8 cellular contexts compared by ENCODE assay signal in genomic region chr6:93423542-93423941, GRCh38. TPM values are rescaled to one million over a fixed set of nuclear protein-coding genes. Genes with fewer than 3 reads are reported as not detected.
DNase-seq lines count a peak whose midpoint lies in the region; ATAC-seq and TF ChIP-seq lines count a peak whose summit lies in the region.

No MANE protein-coding gene starts in this region.

- H3K27me3 ChIP-seq in parathyroid adenoma (ENCODE audit: control insufficient read depth, insufficient read depth, low read length) = no peaks in the 10 kb centered on the region

- H3K27me3 Mint-ChIP-seq in chondrocyte (ENCODE audit: low read depth) = no peaks in the 10 kb centered on the region
- peaks cover 29% of the 10 kb centered on the region for H3K27me3 Mint-ChIP-seq in activated T-helper 17 cell treated with anti-CD3 and anti-CD28 coated beads, Interleukin-2, amount 50 U/mL, for 72 hours

- peaks cover 7% of the 10 kb centered on the region for H3K9me3 Mint-ChIP-seq in chondrocyte (ENCODE audit: low read depth)
- peaks cover 3% of the 10 kb centered on the region for H3K9me3 Mint-ChIP-seq in activated T-helper 17 cell treated with anti-CD3 and anti-CD28 coated beads, Interleukin-2, amount 50 U/mL, for 72 hours

- TF ChIP-seq CTCF in chondrocyte (IDR thresholded peaks at IDR 0.05) = peak; percentile 84
- peak; percentile 78 for TF ChIP-seq CTCF in parathyroid adenoma (IDR thresholded peaks at IDR 0.05)

- no peak overlapping the region for H3K27ac ChIP-seq in parathyroid adenoma

- DNase-seq in EL (peak; percentile 8), NCI-H526 (lab: John Stamatoyannopoulos, UW) (peak; percentile 83 to 85), chondrocyte (ENCODE audit: low spot score) (no peak), cerebellum (ENCODE audit: low spot score) (no peak), COLO829 (ENCODE audit: low spot score) (no peak)

- ATAC-seq in HG02938 (IDR thresholded peaks at IDR 0.05; ENCODE audit: unreplicated experiment) = peak; percentile 31
- no peak for ATAC-seq in activated T-helper 17 cell treated with anti-CD3 and anti-CD28 coated beads, Interleukin-2, amount 50 U/mL, for 72 hours (replicated peaks)

- no peaks in the 10 kb centered on the region for H3K36me3 ChIP-seq in parathyroid adenoma (ENCODE audit: control insufficient read depth, insufficient read depth, low read length)

- no peak overlapping the region for H2AFZ ChIP-seq in parathyroid adenoma

- no peak overlapping the region for H3K4me2 ChIP-seq in parathyroid adenoma (ENCODE audit: low read length)

- H3K9ac ChIP-seq in parathyroid adenoma = no peak overlapping the region

- H3K4me1 Mint-ChIP-seq in chondrocyte (ENCODE audit: low read depth) = peaks cover 25% of the 10 kb centered on the region
- H3K4me1 Mint-ChIP-seq in activated T-helper 17 cell treated with anti-CD3 and anti-CD28 coated beads, Interleukin-2, amount 50 U/mL, for 72 hours = no peaks in the 10 kb centered on the region

- H3K4me3 Mint-ChIP-seq in chondrocyte (ENCODE audit: unreplicated experiment) = no peak overlapping the region
- H3K4me3 Mint-ChIP-seq in activated T-helper 17 cell treated with anti-CD3 and anti-CD28 coated beads, Interleukin-2, amount 50 U/mL, for 72 hours = no peak overlapping the region

- no peak overlapping the region for H3K4me3 ChIP-seq in parathyroid adenoma (ENCODE audit: low read depth, low read length)

- H3K27ac Mint-ChIP-seq in chondrocyte (ENCODE audit: unreplicated experiment) = peak overlapping the region; percentile 50
- no peak overlapping the region for H3K27ac Mint-ChIP-seq in activated T-helper 17 cell treated with anti-CD3 and anti-CD28 coated beads, Interleukin-2, amount 50 U/mL, for 72 hours

- H3K4me1 ChIP-seq in parathyroid adenoma = peaks cover 8% of the 10 kb centered on the region

- H3K36me3 Mint-ChIP-seq in chondrocyte (ENCODE audit: low read depth) = no peaks in the 10 kb centered on the region
- no peaks in the 10 kb centered on the region for H3K36me3 Mint-ChIP-seq in activated T-helper 17 cell treated with anti-CD3 and anti-CD28 coated beads, Interleukin-2, amount 50 U/mL, for 72 hours (ENCODE audit: low read depth)

- peaks cover 29% of the 10 kb centered on the region for H3K79me2 ChIP-seq in parathyroid adenoma

- H3K9me3 ChIP-seq in parathyroid adenoma (ENCODE audit: control insufficient read depth, low read length) = no peaks in the 10 kb centered on the region

RNA-seq across cellular contexts. Expression of gene EPHA7, which starts 4.2 kb away (rescaled TPM):
- total RNA-seq in chondrocyte (55.4 to 83.5 TPM (median 55.4 TPM) in 3 replicates), cerebellum (167 TPM)
- total RNA-seq in activated T-helper 17 cell treated with anti-CD3 and anti-CD28 coated beads, Interleukin-2, amount 50 U/mL, for 72 hours = not detected

Comparison
In these comparisons a context has a peak if more than half of its experiments do, and no peak if none do; other contexts are left out.
1. DNase-seq: peak in EL (single experiment) and NCI-H526 (2 of 2); none in chondrocyte (single experiment), cerebellum (single experiment) and COLO829 (single experiment).
2. RNA of gene EPHA7, which starts 4.2 kb away (total RNA-seq): 167 TPM in cerebellum (single experiment) and 55.4 to 83.5 TPM in chondrocyte; not detected in activated T-helper 17 cell treated with anti-CD3 and anti-CD28 coated beads, Interleukin-2, amount 50 U/mL, for 72 hours; every median in the first group is over 10 times any median in the second.